12 cellular contexts compared by ENCODE assay signal in genomic region chr3:181713300-181713647, GRCh38. TPM values are rescaled to one million over a fixed set of nuclear protein-coding genes. Genes with fewer than 3 reads are reported as not detected.
DNase-seq lines count a peak whose midpoint lies in the region; FAIRE-seq lines count a peak whose summit lies in the region.
"Had no signal": no experiment of that assay in that cellular context is flagged by ENCODE, and none has a peak within 500 bp of the region (broad histone marks: within the 10 kb centered on the region; RNA-seq: fewer than 3 reads in every experiment).

No MANE protein-coding gene starts in this region.

- H3K4me1 ChIP-seq in NT2/D1 (ENCODE audit: insufficient read depth, insufficient read length) (no peaks in the 10 kb centered on the region), ectodermal cell (ENCODE audit: control insufficient read depth, insufficient read depth, low read length) (peaks cover 31% of the 10 kb centered on the region), neuron (ENCODE audit: insufficient read depth, low read length) (peaks cover 43% of the 10 kb centered on the region)

- no peak for FAIRE-seq in RCC 7860 (lab: Jason Lieb, UNC)
- FAIRE-seq: colon had no signal

- H3K9me3 ChIP-seq in NT2/D1 (ENCODE audit: insufficient read depth, low read length) (no peaks in the 10 kb centered on the region), ectodermal cell (ENCODE audit: control insufficient read depth, low read length) (no peaks in the 10 kb centered on the region), neuron (ENCODE audit: low read length) (no peaks in the 10 kb centered on the region)

- H3K27me3 ChIP-seq in NT2/D1 (ENCODE audit: insufficient read depth, insufficient read length): no peaks in the 10 kb centered on the region
- peaks cover 12% of the 10 kb centered on the region for H3K27me3 ChIP-seq in ectodermal cell (ENCODE audit: control insufficient read depth, insufficient read depth, low read length, poor library complexity, severe bottlenecking)
- no peaks in the 10 kb centered on the region for H3K27me3 ChIP-seq in neuron (ENCODE audit: insufficient read depth, low read length)

- no peak overlapping the region for H2AFZ ChIP-seq in neuron (ENCODE audit: low read depth, low read length)

- H3K27ac ChIP-seq in ectodermal cell (ENCODE audit: insufficient read depth, low read depth, low read length, poor library complexity, severe bottlenecking): no peak overlapping the region

- peaks cover 7% of the 10 kb centered on the region for H3K36me3 ChIP-seq in NT2/D1 (ENCODE audit: insufficient read depth, insufficient read length, low read length)
- peaks cover 11% of the 10 kb centered on the region for H3K36me3 ChIP-seq in ectodermal cell (ENCODE audit: control insufficient read depth, insufficient read depth, low read length)
- peaks cover 47% of the 10 kb centered on the region for H3K36me3 ChIP-seq in neuron (ENCODE audit: insufficient read depth, low read length)

- 0% methylated on average over 4 to 9 of the region's 10 CpGs for WGBS in ectodermal cell, 2 experiments

- DNase-seq in DMS 273 (lab: John Stamatoyannopoulos, UW; ENCODE audit: unreplicated experiment) (peak; percentile 68), DMS 273 treated with DMSO at 0.1 percent for 48 hours (lab: John Stamatoyannopoulos, UW) (no peak), NT2/D1 (ENCODE audit: low read depth, low spot score) (no peak), islet precursor cell (no peak), RCC 7860 (ENCODE audit: low spot score) (no peak), NCI-H82 (lab: John Stamatoyannopoulos, UW) (no peak)
- DNase-seq: KBM-7; naive thymus-derived CD4-positive, alpha-beta T cell; stimulated activated CD4-positive, alpha-beta T cell treated with anti-CD3 and anti-CD28 coated beads, Interleukin-12 subunit alpha, Interleukin-12 subunit beta, amount 100 ng/mL, for 4 hours had no signal

- H3K9ac ChIP-seq in NT2/D1 (ENCODE audit: insufficient read length, low read depth): peak overlapping the region; percentile 100

- H3K4me3 ChIP-seq in NT2/D1 (ENCODE audit: insufficient read length, low read depth) (peak overlapping the region; percentile 99), ectodermal cell (ENCODE audit: insufficient read depth, low read depth, low read length) (peak overlapping the region; percentile 97), neuron (ENCODE audit: low read length) (peak overlapping the region; percentile 81)

RNA-seq across cellular contexts. Expression of gene SOX2, which starts 1.5 kb away (rescaled TPM):
- 253 TPM for polyA plus RNA-seq in ectodermal cell (2013, experiment 1 of 4)
- 302 TPM for polyA plus RNA-seq in ectodermal cell (2013, experiment 2 of 4)
- 273 TPM for polyA plus RNA-seq in ectodermal cell (2013, experiment 3 of 4)
- 302 TPM for polyA plus RNA-seq in ectodermal cell (2013, experiment 4 of 4)
- polyA plus RNA-seq: naive thymus-derived CD4-positive, alpha-beta T cell had no signal
